In genomic region chr4:77052352-77052751, GRCh38 we compare ENCODE assay signal across 8 cellular contexts. TPM values are rescaled to one million over a fixed set of nuclear protein-coding genes. Genes with fewer than 3 reads are reported as not detected.
DNase-seq lines count a peak whose midpoint lies in the region; ATAC-seq, FAIRE-seq and TF ChIP-seq lines count a peak whose summit lies in the region.

No MANE protein-coding gene starts in this region.

- H3K27ac Mint-ChIP-seq in natural killer cell, result peak overlapping the region in 1 of 2 donors; percentile 68

- DNase-seq in GDM1 (lab: John Stamatoyannopoulos, UW) (peak; percentile 44), dermis blood vessel endothelial cell (peak; percentile 80), natural killer cell (peak; percentile 48), urothelium cell line (ENCODE audit: low spot score) (peak; percentile 29)
- DNase-seq in activated CD4-positive, alpha-beta T cell treated with anti-CD3 and anti-CD28 coated beads for 24 hours (ENCODE audit: low read depth in 2 of 2), result peak; percentile 49 to 52

- FAIRE-seq in urothelium cell line (lab: Jason Lieb, UNC), result no peak

- peaks cover 8% of the 10 kb centered on the region for H3K36me3 Mint-ChIP-seq in natural killer cell

- H3K27me3 Mint-ChIP-seq in natural killer cell (ENCODE audit: low read depth in 2 of 2), result no peaks in the 10 kb centered on the region

- intact Hi-C loops in natural killer cell (cut with micrococcal nuclease), result loop anchor here (1.0 kb wide), 2 partner anchors 106 to 151 kb away; no protein-coding TSS in a partner anchor

- no peaks in the 10 kb centered on the region for H3K9me3 Mint-ChIP-seq in natural killer cell

- TF ChIP-seq CTCF in LNCAP (IDR thresholded peaks at IDR 0.05), result peak; percentile 59
- peak; percentile 61 for TF ChIP-seq CTCF in natural killer cell (IDR thresholded peaks at IDR 0.05)

- ATAC-seq in natural killer cell (peak; percentile 41 to 75 (median 73)), GM18870 (IDR thresholded peaks at IDR 0.05; ENCODE audit: unreplicated experiment) (no peak), GM19467 (IDR thresholded peaks at IDR 0.05; ENCODE audit: unreplicated experiment) (no peak)

- no peak overlapping the region for H3K4me3 Mint-ChIP-seq in natural killer cell

- peaks cover 0 to 4% of the 10 kb centered on the region in 2 donors for H3K4me1 Mint-ChIP-seq in natural killer cell

RNA-seq across cellular contexts. Expression of gene CCNI, which starts 23.4 kb away (rescaled TPM):
- 94.8 and 164 TPM in 2 replicates for total RNA-seq in dermis blood vessel endothelial cell
- 100 to 1,000 TPM; 243 to 266 (median 259) TPM for total RNA-seq in natural killer cell

Comparison
In these comparisons a context has a peak if more than half of its experiments do, and no peak if none do; other contexts are left out.
1. DNase-seq: peak in every context shown above with its lines; median percentile 80 in dermis blood vessel endothelial cell; 50 in activated CD4-positive, alpha-beta T cell treated with anti-CD3 and anti-CD28 coated beads for 24 hours; 48 in natural killer cell; 44 in GDM1; 29 in urothelium cell line.
2. ATAC-seq: peak in natural killer cell (3 of 3); none in GM18870 (single experiment) and GM19467 (single experiment).